ENCODE assay signal across 1 cellular context in the genomic region with DNA sequence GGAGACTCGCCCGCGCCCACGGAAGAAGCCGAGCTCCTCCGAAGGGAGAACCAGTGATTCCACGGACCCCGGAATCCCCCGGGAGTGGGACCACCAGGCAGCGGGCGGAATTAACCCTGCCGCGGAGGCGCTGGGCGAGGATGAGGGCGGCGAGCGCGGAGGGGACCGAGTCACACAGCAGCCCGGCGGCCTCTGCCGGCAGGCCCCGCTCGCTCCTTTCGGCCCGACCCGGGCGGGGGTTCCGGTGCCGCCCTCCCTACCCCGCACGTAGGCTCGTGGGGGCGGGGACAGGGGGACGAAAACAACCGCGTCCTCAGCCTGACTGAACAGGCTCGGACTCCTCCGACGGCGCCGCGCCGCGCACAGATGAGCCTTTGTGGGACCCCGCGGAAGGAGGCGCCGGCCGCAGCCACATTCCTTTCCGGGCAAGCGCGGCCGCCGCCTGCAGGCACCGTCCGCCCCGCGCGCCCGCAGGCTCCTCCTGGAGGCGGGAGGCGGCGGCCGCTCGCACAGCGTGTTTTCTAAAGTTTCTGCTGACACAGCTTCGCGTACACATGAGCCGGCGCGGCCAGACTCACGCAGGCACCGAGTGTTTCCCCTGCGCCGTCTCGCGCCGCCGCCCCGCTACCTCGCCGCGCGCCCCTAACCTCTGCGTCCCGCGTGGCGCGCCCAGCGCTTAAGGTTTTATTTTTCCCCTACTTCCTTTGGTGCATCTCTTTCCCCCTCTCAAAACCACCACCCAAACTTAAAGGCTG.
TF ChIP-seq lines count a peak whose summit lies in the region.

No MANE protein-coding gene starts in this region.

TF ChIP-seq in HepG2, 621 proteins besides CTCF, POLR2A, EP300 and RAD21 (continued from another document and continues in another):
- TF ChIP-seq NFKB2 (CRISPR knock-in tag; IDR thresholded peaks at IDR 0.05; ENCODE audit: borderline replicate concordance), result peak; percentile 94
- no peak; the same call in 1 of the 2 replicates for TF ChIP-seq CEBPG (CRISPR knock-in tag; IDR thresholded peaks at IDR 0.05)
- TF ChIP-seq FOXK1 (CRISPR knock-in tag; IDR thresholded peaks at IDR 0.05; ENCODE audit: borderline replicate concordance, low read depth), result peak; percentile 65
- no peak for TF ChIP-seq CEBPB (IDR thresholded peaks at IDR 0.05; ENCODE audit: borderline replicate concordance, low read depth, low read length)
- no peak for TF ChIP-seq ZNF75D (CRISPR knock-in tag; IDR thresholded peaks at IDR 0.05; ENCODE audit: borderline replicate concordance)
- peak; percentile 92 for TF ChIP-seq FOXO1 (CRISPR knock-in tag; IDR thresholded peaks at IDR 0.05)
- TF ChIP-seq, protein P1, sequence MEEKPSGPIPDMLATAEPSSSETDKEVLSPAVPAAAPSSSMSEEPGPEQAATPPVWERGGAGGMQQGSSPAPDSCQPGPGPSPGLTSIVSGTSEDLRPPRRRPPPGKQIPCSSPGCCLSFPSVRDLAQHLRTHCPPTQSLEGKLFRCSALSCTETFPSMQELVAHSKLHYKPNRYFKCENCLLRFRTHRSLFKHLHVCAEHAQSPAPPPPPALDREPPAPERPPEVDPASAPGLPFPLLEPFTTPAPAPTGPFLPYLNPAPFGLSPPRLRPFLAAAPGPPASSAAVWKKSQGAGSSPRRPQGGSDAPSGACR (CRISPR knock-in tag; IDR thresholded peaks at IDR 0.05), result peak; percentile 98
- TF ChIP-seq ZNF24 (IDR thresholded peaks at IDR 0.05), result no peak
- TF ChIP-seq ZNF724P (CRISPR knock-in tag; IDR thresholded peaks at IDR 0.05; ENCODE audit: borderline replicate concordance), result no peak
- TF ChIP-seq, protein P2, sequence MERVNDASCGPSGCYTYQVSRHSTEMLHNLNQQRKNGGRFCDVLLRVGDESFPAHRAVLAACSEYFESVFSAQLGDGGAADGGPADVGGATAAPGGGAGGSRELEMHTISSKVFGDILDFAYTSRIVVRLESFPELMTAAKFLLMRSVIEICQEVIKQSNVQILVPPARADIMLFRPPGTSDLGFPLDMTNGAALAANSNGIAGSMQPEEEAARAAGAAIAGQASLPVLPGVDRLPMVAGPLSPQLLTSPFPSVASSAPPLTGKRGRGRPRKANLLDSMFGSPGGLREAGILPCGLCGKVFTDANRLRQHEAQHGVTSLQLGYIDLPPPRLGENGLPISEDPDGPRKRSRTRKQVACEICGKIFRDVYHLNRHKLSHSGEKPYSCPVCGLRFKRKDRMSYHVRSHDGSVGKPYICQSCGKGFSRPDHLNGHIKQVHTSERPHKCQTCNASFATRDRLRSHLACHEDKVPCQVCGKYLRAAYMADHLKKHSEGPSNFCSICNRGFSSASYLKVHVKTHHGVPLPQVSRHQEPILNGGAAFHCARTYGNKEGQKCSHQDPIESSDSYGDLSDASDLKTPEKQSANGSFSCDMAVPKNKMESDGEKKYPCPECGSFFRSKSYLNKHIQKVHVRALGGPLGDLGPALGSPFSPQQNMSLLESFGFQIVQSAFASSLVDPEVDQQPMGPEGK (CRISPR knock-in tag; IDR thresholded peaks at IDR 0.05), result peak; percentile 100
- TF ChIP-seq, protein P3, sequence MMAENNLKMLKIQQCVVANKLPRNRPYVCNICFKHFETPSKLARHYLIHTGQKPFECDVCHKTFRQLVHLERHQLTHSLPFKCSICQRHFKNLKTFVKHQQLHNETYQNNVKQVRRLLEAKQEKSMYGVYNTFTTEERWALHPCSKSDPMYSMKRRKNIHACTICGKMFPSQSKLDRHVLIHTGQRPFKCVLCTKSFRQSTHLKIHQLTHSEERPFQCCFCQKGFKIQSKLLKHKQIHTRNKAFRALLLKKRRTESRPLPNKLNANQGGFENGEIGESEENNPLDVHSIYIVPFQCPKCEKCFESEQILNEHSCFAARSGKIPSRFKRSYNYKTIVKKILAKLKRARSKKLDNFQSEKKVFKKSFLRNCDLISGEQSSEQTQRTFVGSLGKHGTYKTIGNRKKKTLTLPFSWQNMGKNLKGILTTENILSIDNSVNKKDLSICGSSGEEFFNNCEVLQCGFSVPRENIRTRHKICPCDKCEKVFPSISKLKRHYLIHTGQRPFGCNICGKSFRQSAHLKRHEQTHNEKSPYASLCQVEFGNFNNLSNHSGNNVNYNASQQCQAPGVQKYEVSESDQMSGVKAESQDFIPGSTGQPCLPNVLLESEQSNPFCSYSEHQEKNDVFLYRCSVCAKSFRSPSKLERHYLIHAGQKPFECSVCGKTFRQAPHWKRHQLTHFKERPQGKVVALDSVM (CRISPR knock-in tag; IDR thresholded peaks at IDR 0.05), result peak; percentile 80
- TF ChIP-seq TRIM24 (CRISPR knock-in tag; IDR thresholded peaks at IDR 0.05), result no peak
- TF ChIP-seq, protein P4, sequence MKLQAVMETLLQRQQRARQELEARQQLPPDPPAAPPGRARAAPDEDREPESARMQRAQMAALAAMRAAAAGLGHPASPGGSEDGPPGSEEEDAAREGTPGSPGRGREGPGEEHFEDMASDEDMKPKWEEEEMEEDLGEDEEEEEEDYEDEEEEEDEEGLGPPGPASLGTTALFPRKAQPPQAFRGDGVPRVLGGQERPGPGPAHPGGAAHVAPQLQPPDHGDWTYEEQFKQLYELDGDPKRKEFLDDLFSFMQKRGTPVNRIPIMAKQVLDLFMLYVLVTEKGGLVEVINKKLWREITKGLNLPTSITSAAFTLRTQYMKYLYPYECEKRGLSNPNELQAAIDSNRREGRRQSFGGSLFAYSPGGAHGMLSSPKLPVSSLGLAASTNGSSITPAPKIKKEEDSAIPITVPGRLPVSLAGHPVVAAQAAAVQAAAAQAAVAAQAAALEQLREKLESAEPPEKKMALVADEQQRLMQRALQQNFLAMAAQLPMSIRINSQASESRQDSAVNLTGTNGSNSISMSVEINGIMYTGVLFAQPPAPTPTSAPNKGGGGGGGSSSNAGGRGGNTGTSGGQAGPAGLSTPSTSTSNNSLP (IDR thresholded peaks at IDR 0.05; ENCODE audit: low read depth, low read length), result no peak
- no peak for TF ChIP-seq ZNF207 (IDR thresholded peaks at IDR 0.05; ENCODE audit: borderline replicate concordance)
- peak; percentile 57; the same call in 1 of the 2 replicates for TF ChIP-seq ZNF703 (CRISPR knock-in tag; IDR thresholded peaks at IDR 0.05; ENCODE audit: borderline replicate concordance)
- no peak; the same call in 1 of the 2 replicates for TF ChIP-seq MTF2 (CRISPR knock-in tag; IDR thresholded peaks at IDR 0.05; ENCODE audit: borderline replicate concordance)
- TF ChIP-seq, protein P5, sequence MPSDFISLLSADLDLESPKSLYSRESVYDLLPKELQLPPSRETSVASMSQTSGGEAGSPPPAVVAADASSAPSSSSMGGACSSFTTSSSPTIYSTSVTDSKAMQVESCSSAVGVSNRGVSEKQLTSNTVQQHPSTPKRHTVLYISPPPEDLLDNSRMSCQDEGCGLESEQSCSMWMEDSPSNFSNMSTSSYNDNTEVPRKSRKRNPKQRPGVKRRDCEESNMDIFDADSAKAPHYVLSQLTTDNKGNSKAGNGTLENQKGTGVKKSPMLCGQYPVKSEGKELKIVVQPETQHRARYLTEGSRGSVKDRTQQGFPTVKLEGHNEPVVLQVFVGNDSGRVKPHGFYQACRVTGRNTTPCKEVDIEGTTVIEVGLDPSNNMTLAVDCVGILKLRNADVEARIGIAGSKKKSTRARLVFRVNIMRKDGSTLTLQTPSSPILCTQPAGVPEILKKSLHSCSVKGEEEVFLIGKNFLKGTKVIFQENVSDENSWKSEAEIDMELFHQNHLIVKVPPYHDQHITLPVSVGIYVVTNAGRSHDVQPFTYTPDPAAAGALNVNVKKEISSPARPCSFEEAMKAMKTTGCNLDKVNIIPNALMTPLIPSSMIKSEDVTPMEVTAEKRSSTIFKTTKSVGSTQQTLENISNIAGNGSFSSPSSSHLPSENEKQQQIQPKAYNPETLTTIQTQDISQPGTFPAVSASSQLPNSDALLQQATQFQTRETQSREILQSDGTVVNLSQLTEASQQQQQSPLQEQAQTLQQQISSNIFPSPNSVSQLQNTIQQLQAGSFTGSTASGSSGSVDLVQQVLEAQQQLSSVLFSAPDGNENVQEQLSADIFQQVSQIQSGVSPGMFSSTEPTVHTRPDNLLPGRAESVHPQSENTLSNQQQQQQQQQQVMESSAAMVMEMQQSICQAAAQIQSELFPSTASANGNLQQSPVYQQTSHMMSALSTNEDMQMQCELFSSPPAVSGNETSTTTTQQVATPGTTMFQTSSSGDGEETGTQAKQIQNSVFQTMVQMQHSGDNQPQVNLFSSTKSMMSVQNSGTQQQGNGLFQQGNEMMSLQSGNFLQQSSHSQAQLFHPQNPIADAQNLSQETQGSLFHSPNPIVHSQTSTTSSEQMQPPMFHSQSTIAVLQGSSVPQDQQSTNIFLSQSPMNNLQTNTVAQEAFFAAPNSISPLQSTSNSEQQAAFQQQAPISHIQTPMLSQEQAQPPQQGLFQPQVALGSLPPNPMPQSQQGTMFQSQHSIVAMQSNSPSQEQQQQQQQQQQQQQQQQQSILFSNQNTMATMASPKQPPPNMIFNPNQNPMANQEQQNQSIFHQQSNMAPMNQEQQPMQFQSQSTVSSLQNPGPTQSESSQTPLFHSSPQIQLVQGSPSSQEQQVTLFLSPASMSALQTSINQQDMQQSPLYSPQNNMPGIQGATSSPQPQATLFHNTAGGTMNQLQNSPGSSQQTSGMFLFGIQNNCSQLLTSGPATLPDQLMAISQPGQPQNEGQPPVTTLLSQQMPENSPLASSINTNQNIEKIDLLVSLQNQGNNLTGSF (CRISPR knock-in tag; IDR thresholded peaks at IDR 0.05), result peak; percentile 88; the same call in 1 of the 2 replicates
- TF ChIP-seq, protein P6, sequence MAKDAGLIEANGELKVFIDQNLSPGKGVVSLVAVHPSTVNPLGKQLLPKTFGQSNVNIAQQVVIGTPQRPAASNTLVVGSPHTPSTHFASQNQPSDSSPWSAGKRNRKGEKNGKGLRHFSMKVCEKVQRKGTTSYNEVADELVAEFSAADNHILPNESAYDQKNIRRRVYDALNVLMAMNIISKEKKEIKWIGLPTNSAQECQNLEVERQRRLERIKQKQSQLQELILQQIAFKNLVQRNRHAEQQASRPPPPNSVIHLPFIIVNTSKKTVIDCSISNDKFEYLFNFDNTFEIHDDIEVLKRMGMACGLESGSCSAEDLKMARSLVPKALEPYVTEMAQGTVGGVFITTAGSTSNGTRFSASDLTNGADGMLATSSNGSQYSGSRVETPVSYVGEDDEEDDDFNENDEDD (CRISPR knock-in tag; IDR thresholded peaks at IDR 0.05; ENCODE audit: borderline replicate concordance), result peak; percentile 65; the same call in 1 of the 2 replicates
- peak; percentile 64 for TF ChIP-seq GABPA (IDR thresholded peaks at IDR 0.05; ENCODE audit: low read depth, low read length)
- TF ChIP-seq GABPA (CRISPR knock-in tag; IDR thresholded peaks at IDR 0.05; ENCODE audit: low read depth), result peak; percentile 71
- TF ChIP-seq ZNF484 (CRISPR knock-in tag; IDR thresholded peaks at IDR 0.05; ENCODE audit: borderline replicate concordance, low read depth), result no peak
- TF ChIP-seq, protein P7, sequence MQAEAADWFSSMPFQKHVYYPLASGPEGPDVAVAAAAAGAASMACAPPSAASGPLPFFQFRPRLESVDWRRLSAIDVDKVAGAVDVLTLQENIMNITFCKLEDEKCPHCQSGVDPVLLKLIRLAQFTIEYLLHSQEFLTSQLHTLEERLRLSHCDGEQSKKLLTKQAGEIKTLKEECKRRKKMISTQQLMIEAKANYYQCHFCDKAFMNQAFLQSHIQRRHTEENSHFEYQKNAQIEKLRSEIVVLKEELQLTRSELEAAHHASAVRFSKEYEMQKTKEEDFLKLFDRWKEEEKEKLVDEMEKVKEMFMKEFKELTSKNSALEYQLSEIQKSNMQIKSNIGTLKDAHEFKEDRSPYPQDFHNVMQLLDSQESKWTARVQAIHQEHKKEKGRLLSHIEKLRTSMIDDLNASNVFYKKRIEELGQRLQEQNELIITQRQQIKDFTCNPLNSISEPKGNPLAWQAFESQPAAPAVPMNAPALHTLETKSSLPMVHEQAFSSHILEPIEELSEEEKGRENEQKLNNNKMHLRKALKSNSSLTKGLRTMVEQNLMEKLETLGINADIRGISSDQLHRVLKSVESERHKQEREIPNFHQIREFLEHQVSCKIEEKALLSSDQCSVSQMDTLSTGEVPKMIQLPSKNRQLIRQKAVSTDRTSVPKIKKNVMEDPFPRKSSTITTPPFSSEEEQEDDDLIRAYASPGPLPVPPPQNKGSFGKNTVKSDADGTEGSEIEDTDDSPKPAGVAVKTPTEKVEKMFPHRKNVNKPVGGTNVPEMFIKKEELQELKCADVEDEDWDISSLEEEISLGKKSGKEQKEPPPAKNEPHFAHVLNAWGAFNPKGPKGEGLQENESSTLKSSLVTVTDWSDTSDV (CRISPR knock-in tag; IDR thresholded peaks at IDR 0.05), result peak; percentile 14; the same call in 1 of the 2 replicates
- TF ChIP-seq JARID2 (CRISPR knock-in tag; IDR thresholded peaks at IDR 0.05; ENCODE audit: insufficient replicate concordance), result peak; percentile 56
- TF ChIP-seq GZF1 (CRISPR knock-in tag; IDR thresholded peaks at IDR 0.05), result peak; percentile 36; the same call in 1 of the 2 replicates
- TF ChIP-seq, protein P8, sequence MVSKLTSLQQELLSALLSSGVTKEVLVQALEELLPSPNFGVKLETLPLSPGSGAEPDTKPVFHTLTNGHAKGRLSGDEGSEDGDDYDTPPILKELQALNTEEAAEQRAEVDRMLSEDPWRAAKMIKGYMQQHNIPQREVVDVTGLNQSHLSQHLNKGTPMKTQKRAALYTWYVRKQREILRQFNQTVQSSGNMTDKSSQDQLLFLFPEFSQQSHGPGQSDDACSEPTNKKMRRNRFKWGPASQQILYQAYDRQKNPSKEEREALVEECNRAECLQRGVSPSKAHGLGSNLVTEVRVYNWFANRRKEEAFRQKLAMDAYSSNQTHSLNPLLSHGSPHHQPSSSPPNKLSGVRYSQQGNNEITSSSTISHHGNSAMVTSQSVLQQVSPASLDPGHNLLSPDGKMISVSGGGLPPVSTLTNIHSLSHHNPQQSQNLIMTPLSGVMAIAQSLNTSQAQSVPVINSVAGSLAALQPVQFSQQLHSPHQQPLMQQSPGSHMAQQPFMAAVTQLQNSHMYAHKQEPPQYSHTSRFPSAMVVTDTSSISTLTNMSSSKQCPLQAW (CRISPR knock-in tag; IDR thresholded peaks at IDR 0.05), result peak; percentile 74; the same call in 1 of the 2 replicates
- TF ChIP-seq, protein P9, sequence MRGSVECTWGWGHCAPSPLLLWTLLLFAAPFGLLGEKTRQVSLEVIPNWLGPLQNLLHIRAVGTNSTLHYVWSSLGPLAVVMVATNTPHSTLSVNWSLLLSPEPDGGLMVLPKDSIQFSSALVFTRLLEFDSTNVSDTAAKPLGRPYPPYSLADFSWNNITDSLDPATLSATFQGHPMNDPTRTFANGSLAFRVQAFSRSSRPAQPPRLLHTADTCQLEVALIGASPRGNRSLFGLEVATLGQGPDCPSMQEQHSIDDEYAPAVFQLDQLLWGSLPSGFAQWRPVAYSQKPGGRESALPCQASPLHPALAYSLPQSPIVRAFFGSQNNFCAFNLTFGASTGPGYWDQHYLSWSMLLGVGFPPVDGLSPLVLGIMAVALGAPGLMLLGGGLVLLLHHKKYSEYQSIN (CRISPR knock-in tag; IDR thresholded peaks at IDR 0.05; ENCODE audit: borderline replicate concordance), result no peak; the same call in 1 of the 2 replicates
- no peak for TF ChIP-seq HHEX (CRISPR knock-in tag; IDR thresholded peaks at IDR 0.05)
- 0 out of 2 replicates have a peak, but pooled peaks have one; percentile 44 for TF ChIP-seq ISX (CRISPR knock-in tag; conservative IDR thresholded peaks at IDR 0.05)
- peak; percentile 81; the same call in 1 of the 2 replicates for TF ChIP-seq NAIF1 (CRISPR knock-in tag; IDR thresholded peaks at IDR 0.05; ENCODE audit: borderline replicate concordance)
- TF ChIP-seq SSRP1 (CRISPR knock-in tag; IDR thresholded peaks at IDR 0.05), result no peak; the same call in 1 of the 2 replicates
- TF ChIP-seq IRF2 (CRISPR knock-in tag; IDR thresholded peaks at IDR 0.05), result peak; percentile 28; the same call in 1 of the 2 replicates
